ENCODE assay signal across 31 cellular contexts in genomic region chr1:4674117-4674516, GRCh38. TPM values are rescaled to one million over a fixed set of nuclear protein-coding genes. Genes with fewer than 3 reads are reported as not detected.
"Had no signal": no experiment of that assay in that cellular context is flagged by ENCODE, and none has a peak within 500 bp of the region (broad histone marks: within the 10 kb centered on the region; RNA-seq: fewer than 3 reads in every experiment).

No MANE protein-coding gene starts in this region.

- H3K4me3 ChIP-seq: PC-9 had no signal

- H3K4me1 Mint-ChIP-seq: activated naive CD4-positive, alpha-beta T cell treated with anti-CD3 and anti-CD28 coated beads, Interleukin-2, amount 50 U/mL, for 24 hours; activated naive CD8-positive, alpha-beta T cell treated with anti-CD3 and anti-CD28 coated beads, Interleukin-2, amount 10 ng/mL, durations not matched to agents 7 days and 5 days had no signal

- H3K27me3 Mint-ChIP-seq: activated CD8-positive, alpha-beta T cell treated with anti-CD3 and anti-CD28 coated beads for 36 hours had no signal

- DNase-seq: activated CD4-positive, alpha-beta T cell treated with anti-CD3 and anti-CD28 coated beads for 1 hour; activated CD4-positive, alpha-beta T cell treated with anti-CD3 and anti-CD28 coated beads for 48 hours; activated CD4-positive, CD25-positive, alpha-beta regulatory T cell; activated CD8-positive, alpha-beta T cell treated with anti-CD3 and anti-CD28 coated beads for 36 hours; activated gamma-delta T cell; activated naive CD4-positive, alpha-beta T cell treated with Interleukin-2 at 50 U/mL for 16 hours; activated naive CD8-positive, alpha-beta T cell treated with anti-CD3 and anti-CD28 coated beads, Interleukin-2, amount 10 ng/mL, durations not matched to agents 7 days and 5 days; activated T-cell treated with anti-CD3 and anti-CD28 coated beads, Interleukin-2, amount 50 U/mL, for 1 hour; central memory CD4-positive, alpha-beta T cell; NCI-H1048; NCI-H1436 treated with DMSO at 0.1 percent for 48 hours; NCI-H1694 treated with DMSO at 0.1 percent for 48 hours; NCI-H2029; NCI-H345; NCI-H524 treated with DMSO at 0.1 percent for 48 hours; NK-92 treated with Interleukin-12 subunit alpha and Interleukin-12 subunit beta, amount 100 ng/mL, for 24 hours; PC-9; Right ventricle myocardium superior; SW 1271; T-helper 1 cell; T-helper 2 cell; T-helper 9 cell had no signal

- FAIRE-seq: bronchial epithelial cell, RCC 7860 had no signal

- H3K27ac Mint-ChIP-seq: activated CD8-positive, alpha-beta T cell treated with anti-CD3 and anti-CD28 coated beads for 36 hours; activated naive CD8-positive, alpha-beta T cell treated with anti-CD3 and anti-CD28 coated beads, Interleukin-2, amount 10 ng/mL, durations not matched to agents 7 days and 5 days; activated T-helper 2 cell treated with anti-CD3 and anti-CD28 coated beads, Interferon-gamma antibody, Interleukin-2, Interleukin-4, amounts not matched to agents 10 μg/mL and 5 μg/mL and 100 μg/mL, durations not matched to agents 14 hours and 24 hours and 36 hours had no signal

- H3K9me3 Mint-ChIP-seq: activated naive CD4-positive, alpha-beta T cell treated with anti-CD3 and anti-CD28 coated beads, Interleukin-2, amount 50 U/mL, for 24 hours had no signal

- H3K4me3 Mint-ChIP-seq: activated CD8-positive, alpha-beta T cell treated with anti-CD3 and anti-CD28 coated beads for 36 hours; activated naive CD4-positive, alpha-beta T cell treated with anti-CD3 and anti-CD28 coated beads, Interleukin-2, amount 50 U/mL, for 24 hours; activated naive CD8-positive, alpha-beta T cell treated with anti-CD3 and anti-CD28 coated beads, Interleukin-2, amount 10 ng/mL, durations not matched to agents 7 days and 5 days; brain had no signal

- H3K4me2 ChIP-seq: PC-9 had no signal

- ATAC-seq: activated CD8-positive, alpha-beta T cell treated with anti-CD3 and anti-CD28 coated beads for 36 hours had no signal

- H2AFZ ChIP-seq: PC-9 had no signal

- H3K36me3 Mint-ChIP-seq: activated naive CD4-positive, alpha-beta T cell treated with anti-CD3 and anti-CD28 coated beads, Interleukin-2, amount 50 U/mL, for 24 hours; activated naive CD8-positive, alpha-beta T cell treated with anti-CD3 and anti-CD28 coated beads, Interleukin-2, amount 10 ng/mL, durations not matched to agents 7 days and 5 days had no signal

- H3K27ac ChIP-seq: PC-9, VCaP had no signal

RNA-seq across cellular contexts. Expression of gene AJAP1, which starts 19.7 kb away (rescaled TPM):
- total RNA-seq: activated CD8-positive, alpha-beta memory T cell treated with anti-CD3 and anti-CD28 coated beads for 36 hours; activated naive CD8-positive, alpha-beta T cell treated with anti-CD3 and anti-CD28 coated beads, Interleukin-2, amount 10 ng/mL, durations not matched to agents 7 days and 5 days; activated T-helper 2 cell treated with anti-CD3 and anti-CD28 coated beads, Interferon-gamma antibody, Interleukin-2, Interleukin-4, amounts not matched to agents 10 μg/mL and 5 μg/mL and 100 μg/mL, durations not matched to agents 14 hours and 24 hours and 36 hours; MCF 10A; NCI-H460; PC-9 had no signal
